In the genomic region with DNA sequence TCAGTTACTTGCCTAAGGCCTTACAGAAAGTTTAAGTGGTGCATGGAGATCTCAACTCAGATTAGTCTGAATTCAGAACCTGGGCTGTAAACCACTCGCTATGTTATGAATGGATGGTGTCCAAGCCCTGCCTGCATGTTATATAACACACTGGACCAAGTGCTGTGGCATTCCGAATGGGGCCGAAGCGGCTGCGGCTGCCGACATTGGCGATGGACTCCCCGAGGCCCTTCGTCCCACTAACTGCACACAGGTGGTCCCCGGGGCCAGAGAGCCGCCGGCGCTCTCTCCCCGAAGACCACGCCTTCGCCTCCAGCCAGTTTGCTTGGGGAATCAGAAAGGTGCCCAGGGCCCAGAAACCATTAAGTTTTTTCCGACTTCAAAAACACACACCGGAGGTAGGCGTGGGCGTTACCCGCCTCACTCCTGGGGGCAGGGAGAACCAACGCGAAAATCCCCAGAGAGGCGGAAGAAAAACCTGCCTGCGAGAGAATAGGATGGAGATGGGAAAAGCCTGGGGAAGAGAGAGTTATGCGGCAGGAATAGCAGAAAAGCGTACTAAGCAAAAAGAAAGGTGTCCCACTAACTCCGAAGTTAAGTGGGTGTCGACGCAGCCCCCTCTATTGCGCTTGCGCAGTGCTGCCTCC, we compare ENCODE assay signal across 1 cellular context.
TF ChIP-seq lines count a peak whose summit lies in the region.

No MANE protein-coding gene starts in this region.

TF ChIP-seq in endothelial cell of umbilical vein, 7 proteins besides CTCF, POLR2A, EP300 and RAD21:
- TF ChIP-seq JUN (IDR thresholded peaks at IDR 0.05; ENCODE audit: borderline replicate concordance, insufficient read depth, insufficient read length, low read depth) (no peak), GATA2 (IDR thresholded peaks at IDR 0.05; ENCODE audit: insufficient read depth, insufficient read length, low read depth, low read length) (no peak), POLR2AphosphoS5 (IDR thresholded peaks at IDR 0.05; ENCODE audit: insufficient read depth, low read depth, low read length) (no peak), MYC (IDR thresholded peaks at IDR 0.05; ENCODE audit: low read depth, low read length) (no peak), FOS (IDR thresholded peaks at IDR 0.05; ENCODE audit: borderline replicate concordance, insufficient read depth, low read length) (no peak), EZH2 (IDR thresholded peaks at IDR 0.05; ENCODE audit: borderline replicate concordance, low read depth, low read length, severe bottlenecking) (no peak)
- TF ChIP-seq, protein P1, sequence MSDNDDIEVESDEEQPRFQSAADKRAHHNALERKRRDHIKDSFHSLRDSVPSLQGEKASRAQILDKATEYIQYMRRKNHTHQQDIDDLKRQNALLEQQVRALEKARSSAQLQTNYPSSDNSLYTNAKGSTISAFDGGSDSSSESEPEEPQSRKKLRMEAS (IDR thresholded peaks at IDR 0.05; ENCODE audit: insufficient read depth, insufficient read length) = no peak
